ENCODE assay signal across 20 cellular contexts in genomic region chr20:17950670-17951069, GRCh38. TPM values are rescaled to one million over a fixed set of nuclear protein-coding genes. Genes with fewer than 3 reads are reported as not detected.
DNase-seq lines count a peak whose midpoint lies in the region; ATAC-seq, FAIRE-seq and TF ChIP-seq lines count a peak whose summit lies in the region.
"Had no signal": no experiment of that assay in that cellular context is flagged by ENCODE, and none has a peak within 500 bp of the region (broad histone marks: within the 10 kb centered on the region; RNA-seq: fewer than 3 reads in every experiment).

No MANE protein-coding gene starts in this region.

- ATAC-seq in activated CD8-positive, alpha-beta T cell treated with anti-CD3 and anti-CD28 coated beads for 36 hours, result no peak
- ATAC-seq in activated CD8-positive, alpha-beta T cell treated with anti-CD3 and anti-CD28 coated beads, Interleukin-2, amount 10 ng/mL, durations not matched to agents 7 days and 5 days, result no peak
- ATAC-seq in HepG2, result no peak
- no peak for ATAC-seq in right lobe of liver
- no peak for ATAC-seq in GM23338
- ATAC-seq: CD8-positive, alpha-beta T cell had no signal

- H3K27me3 Mint-ChIP-seq in activated CD8-positive, alpha-beta T cell treated with anti-CD3 and anti-CD28 coated beads for 36 hours, result no peaks in the 10 kb centered on the region
- no peaks in the 10 kb centered on the region for H3K27me3 Mint-ChIP-seq in activated CD8-positive, alpha-beta T cell treated with anti-CD3 and anti-CD28 coated beads, Interleukin-2, amount 10 ng/mL, durations not matched to agents 7 days and 5 days (ENCODE audit: low read depth)
- H3K27me3 Mint-ChIP-seq in GM23338 (ENCODE audit: insufficient read depth, low read depth, poor library complexity), result no peaks in the 10 kb centered on the region

- H3K27me3 ChIP-seq in HepG2 (ENCODE audit: control insufficient read depth in 1 of 2, insufficient read depth in 2 of 2, low read length in 2 of 2), result no peaks in the 10 kb centered on the region
- H3K27me3 ChIP-seq in right lobe of liver, result no peaks in the 10 kb centered on the region
- no peaks in the 10 kb centered on the region for H3K27me3 ChIP-seq in GM23338 (ENCODE audit: insufficient read depth)
- no peaks in the 10 kb centered on the region for H3K27me3 ChIP-seq in thyroid gland
- H3K27me3 ChIP-seq: BLaER1 treated with 17β-estradiol and CSF1 and Interleukin-3, amounts not matched to agents 10 nM and 100 nM had no signal

- H3K27ac ChIP-seq in HepG2 (ENCODE audit: extremely low read length, insufficient read depth, low read length) (no peak overlapping the region), right lobe of liver (no peak overlapping the region), GM23338 (ENCODE audit: low read depth) (peak overlapping the region; percentile 57; the same call in 1 of the 2 replicates), thyroid gland (no peak overlapping the region)
- H3K27ac ChIP-seq: GM23248 had no signal

- TF ChIP-seq CTCF in activated CD8-positive, alpha-beta T cell treated with anti-CD3 and anti-CD28 coated beads for 36 hours (IDR thresholded peaks at IDR 0.05), result no peak
- TF ChIP-seq CTCF in HepG2 (CRISPR knock-in tag; IDR thresholded peaks at IDR 0.05) (no peak), right lobe of liver (IDR thresholded peaks at IDR 0.05) (no peak), GM23338 (conservative IDR thresholded peaks at IDR 0.05; ENCODE audit: low read depth in 2 of 2) (no peak), thyroid gland (IDR thresholded peaks at IDR 0.05) (no peak)

- H3K9ac ChIP-seq in HepG2 (ENCODE audit: insufficient read depth, low read depth, low read length), result no peak overlapping the region
- H3K9ac ChIP-seq: BLaER1 treated with 17β-estradiol and CSF1 and Interleukin-3, amounts not matched to agents 10 nM and 100 nM; GM23248 had no signal

- FAIRE-seq in HepG2 (lab: Jason Lieb, UNC), result no peak
- FAIRE-seq: G401.6, GM12891, GM18507, H54 had no signal

- H3K36me3 ChIP-seq in HepG2 (replicated peaks in 1 of 2; ENCODE audit: control insufficient read depth in 1 of 2, insufficient read depth in 2 of 2, low read length in 2 of 2) (peaks cover 68 to 99% of the 10 kb centered on the region in 2 experiments), right lobe of liver (peaks cover 0 to 97% (median 45%) of the 10 kb centered on the region in 4 donors), GM23338 (ENCODE audit: insufficient read depth) (peaks cover 98% of the 10 kb centered on the region), thyroid gland (peaks cover 74 to 81% of the 10 kb centered on the region in 2 donors)

- peak in 1 of 2 experiments; percentile 36; a peak in 1 of 4 replicates for TF ChIP-seq POLR2A in HepG2 (IDR thresholded peaks at IDR 0.05; ENCODE audit: insufficient read depth in 1 of 2, low read depth in 2 of 2, low read length in 2 of 2)
- no peak for TF ChIP-seq POLR2A in right lobe of liver (IDR thresholded peaks at IDR 0.05)
- TF ChIP-seq POLR2A in thyroid gland (IDR thresholded peaks at IDR 0.05), result no peak

- H3K9me3 ChIP-seq in HepG2 (ENCODE audit: low read length), result no peaks in the 10 kb centered on the region
- no peaks in the 10 kb centered on the region for H3K9me3 ChIP-seq in right lobe of liver
- H3K9me3 ChIP-seq in thyroid gland, result no peaks in the 10 kb centered on the region
- H3K9me3 ChIP-seq: BLaER1 treated with 17β-estradiol and CSF1 and Interleukin-3, amounts not matched to agents 10 nM and 100 nM had no signal

- H3K9me3 Mint-ChIP-seq in activated CD8-positive, alpha-beta T cell treated with anti-CD3 and anti-CD28 coated beads for 36 hours, result no peaks in the 10 kb centered on the region
- H3K9me3 Mint-ChIP-seq in activated CD8-positive, alpha-beta T cell treated with anti-CD3 and anti-CD28 coated beads, Interleukin-2, amount 10 ng/mL, durations not matched to agents 7 days and 5 days (ENCODE audit: insufficient read depth), result no peaks in the 10 kb centered on the region
- no peaks in the 10 kb centered on the region for H3K9me3 Mint-ChIP-seq in GM23338
- H3K9me3 Mint-ChIP-seq: CD8-positive, alpha-beta T cell had no signal

- TF ChIP-seq RAD21 in HepG2 (CRISPR knock-in tag; IDR thresholded peaks at IDR 0.05), result no peak

- H3F3A ChIP-seq in GM23338 (replicated peaks; ENCODE audit: low read depth), result peaks cover 56% of the 10 kb centered on the region

- WGBS in HepG2 (ENCODE audit: low lambda C conversion rate), result 97% methylated on average over 6 of the region's 6 CpGs
- 76% methylated on average over 6 of the region's 6 CpGs for WGBS in right lobe of liver (ENCODE audit: insufficient coverage, low coverage, low lambda C conversion rate, missing lambda C conversion rate)
- 85 to 91% methylated on average over 6 of the region's 6 CpGs for WGBS in thyroid gland, 2 donors

- no TSS peak for BruUV-seq in HepG2 (replicated peaks; lab: Mats Ljungman, UMichigan)

- peaks cover 9% of the 10 kb centered on the region for H3K4me1 Mint-ChIP-seq in activated CD8-positive, alpha-beta T cell treated with anti-CD3 and anti-CD28 coated beads for 36 hours (ENCODE audit: low read depth)
- peaks cover 19% of the 10 kb centered on the region for H3K4me1 Mint-ChIP-seq in activated CD8-positive, alpha-beta T cell treated with anti-CD3 and anti-CD28 coated beads, Interleukin-2, amount 10 ng/mL, durations not matched to agents 7 days and 5 days (ENCODE audit: low read depth)
- H3K4me1 Mint-ChIP-seq in GM23338, result no peaks in the 10 kb centered on the region

- POLR2A ChIA-PET in activated CD8-positive, alpha-beta T cell treated with anti-CD3 and anti-CD28 coated beads for 36 hours (lab: Charles Lee), result no interaction called here
- POLR2A ChIA-PET in activated CD8-positive, alpha-beta T cell treated with anti-CD3 and anti-CD28 coated beads, Interleukin-2, amount 10 ng/mL, durations not matched to agents 7 days and 5 days (lab: Charles Lee), result interaction anchor here (0.9 kb wide), 1 partner anchor 13 kb away, joined by 5 read pairs; no protein-coding TSS in a partner anchor
- POLR2A ChIA-PET in HepG2 (lab: Yijun Ruan, JAX), result no interaction called here

- peaks cover 34% of the 10 kb centered on the region for H3K4me1 ChIP-seq in HepG2 (ENCODE audit: insufficient read depth, low read length)
- H3K4me1 ChIP-seq in right lobe of liver, result peaks cover 0 to 8% (median 0%) of the 10 kb centered on the region in 4 donors
- no peaks in the 10 kb centered on the region for H3K4me1 ChIP-seq in GM23338 (ENCODE audit: insufficient read depth)
- peaks cover 16 to 22% of the 10 kb centered on the region in 2 donors for H3K4me1 ChIP-seq in thyroid gland

- no peak for DNase-seq in activated CD8-positive, alpha-beta T cell treated with anti-CD3 and anti-CD28 coated beads for 36 hours
- DNase-seq in activated CD8-positive, alpha-beta T cell treated with anti-CD3 and anti-CD28 coated beads, Interleukin-2, amount 10 ng/mL, durations not matched to agents 7 days and 5 days, result no peak
- DNase-seq in HepG2 (ENCODE audit: low spot score) (no peak), right lobe of liver (no peak), GM23338 (ENCODE audit: low spot score) (no peak), thyroid gland (no peak)
- DNase-seq in activated CD8-positive, alpha-beta memory T cell treated with anti-CD3 and anti-CD28 coated beads, Interleukin-2, amount 50 U/mL, for 4 hours, result no peak
- DNase-seq: 8988T; Calu3; CD8-positive, alpha-beta T cell; DMS 273 treated with DMSO at 0.1 percent for 48 hours; DMS53; DND-41; GM23248; HCEC 1CT had no signal

- no peak overlapping the region for H3K4me3 Mint-ChIP-seq in activated CD8-positive, alpha-beta T cell treated with anti-CD3 and anti-CD28 coated beads for 36 hours
- no peak overlapping the region for H3K4me3 Mint-ChIP-seq in activated CD8-positive, alpha-beta T cell treated with anti-CD3 and anti-CD28 coated beads, Interleukin-2, amount 10 ng/mL, durations not matched to agents 7 days and 5 days
- H3K4me3 Mint-ChIP-seq in GM23338, result no peak overlapping the region
- H3K4me3 Mint-ChIP-seq: CD8-positive, alpha-beta T cell had no signal

- H3K9me2 ChIP-seq in GM23338 (ENCODE audit: insufficient read depth), result no peaks in the 10 kb centered on the region

- no peak overlapping the region for H2AFZ ChIP-seq in HepG2 (ENCODE audit: low read length)
- no peak overlapping the region for H2AFZ ChIP-seq in GM23338
- H2AFZ ChIP-seq: GM23248 had no signal

- H3K4me3 ChIP-seq in HepG2 (replicated peaks in 1 of 3; ENCODE audit: insufficient read depth in 1 of 3, low read depth in 2 of 3, low read length in 3 of 3) (no peak overlapping the region), right lobe of liver (no peak overlapping the region), GM23338 (no peak overlapping the region), thyroid gland (replicated peaks in 1 of 3) (no peak overlapping the region)
- H3K4me3 ChIP-seq: BLaER1 treated with 17β-estradiol and CSF1 and Interleukin-3, amounts not matched to agents 10 nM and 100 nM; GM23248 had no signal

- in situ Hi-C loops in HepG2 (cut with HindIII; ENCODE audit: extremely low pct_ligation_motif_present, low pct_unique_long_range_greater_than_20kb), result no loop called here

- H3K4me2 ChIP-seq in HepG2 (ENCODE audit: low read depth, low read length) (no peak overlapping the region), GM23338 (no peak overlapping the region)

- CTCF ChIA-PET in activated CD8-positive, alpha-beta T cell treated with anti-CD3 and anti-CD28 coated beads for 36 hours (lab: Charles Lee), result interaction anchor here (1.2 to 6.5 kb wide), 3 partner anchors 10 to 15 kb away, joined by 3 to 35 read pairs (median 3); no protein-coding TSS in a partner anchor
- CTCF ChIA-PET in activated CD8-positive, alpha-beta T cell treated with anti-CD3 and anti-CD28 coated beads, Interleukin-2, amount 10 ng/mL, durations not matched to agents 7 days and 5 days (lab: Charles Lee), result no interaction called here
- CTCF ChIA-PET in HepG2 (lab: Yijun Ruan, JAX; ENCODE audit: low intra/inter-chr PET ratio, low total read pairs), result no interaction called here

- H3K36me3 Mint-ChIP-seq in activated CD8-positive, alpha-beta T cell treated with anti-CD3 and anti-CD28 coated beads for 36 hours (ENCODE audit: low read depth), result peaks cover 92% of the 10 kb centered on the region
- H3K36me3 Mint-ChIP-seq in activated CD8-positive, alpha-beta T cell treated with anti-CD3 and anti-CD28 coated beads, Interleukin-2, amount 10 ng/mL, durations not matched to agents 7 days and 5 days (ENCODE audit: low read depth), result peaks cover 94% of the 10 kb centered on the region
- H3K36me3 Mint-ChIP-seq in GM23338 (ENCODE audit: low read depth), result peaks cover 100% of the 10 kb centered on the region

- intact Hi-C loops in activated CD8-positive, alpha-beta T cell treated with anti-CD3 and anti-CD28 coated beads for 36 hours (cut with micrococcal nuclease), result no loop called here
- intact Hi-C loops in HepG2 (cut with micrococcal nuclease; ENCODE audit: unreplicated experiment) (no loop called here), right lobe of liver (cut with DNase I) (no loop called here), thyroid gland (cut with DNase I) (no loop called here)

- H3K27ac Mint-ChIP-seq in activated CD8-positive, alpha-beta T cell treated with anti-CD3 and anti-CD28 coated beads for 36 hours, result peak overlapping the region; percentile 25
- no peak overlapping the region for H3K27ac Mint-ChIP-seq in activated CD8-positive, alpha-beta T cell treated with anti-CD3 and anti-CD28 coated beads, Interleukin-2, amount 10 ng/mL, durations not matched to agents 7 days and 5 days
- H3K27ac Mint-ChIP-seq in GM23338, result no peak overlapping the region
- H3K27ac Mint-ChIP-seq: CD8-positive, alpha-beta T cell had no signal

- H3K79me2 ChIP-seq in HepG2 (ENCODE audit: insufficient read depth, low read length) (peaks cover 84% of the 10 kb centered on the region), GM23338 (replicated peaks; ENCODE audit: insufficient read depth) (peaks cover 98% of the 10 kb centered on the region)

- H4K20me1 ChIP-seq in HepG2 (ENCODE audit: insufficient read depth, low read length), result peaks cover 41% of the 10 kb centered on the region
- H4K20me1 ChIP-seq in GM23338 (replicated peaks; ENCODE audit: insufficient read depth), result peaks cover 78% of the 10 kb centered on the region

- TF ChIP-seq EP300 in HepG2 (IDR thresholded peaks at IDR 0.05; ENCODE audit: low read depth in 2 of 2, low read length in 2 of 2) (no peak), HepG2 (CRISPR knock-in tag; IDR thresholded peaks at IDR 0.05; ENCODE audit: borderline replicate concordance) (no peak)

RNA-seq across cellular contexts. Expression of gene SNX5, which starts 17.9 kb away (rescaled TPM):
- total RNA-seq in activated CD8-positive, alpha-beta T cell treated with anti-CD3 and anti-CD28 coated beads for 36 hours, result 100 to 1,000 TPM; 222 to 249 TPM
- 100 to 1,000 TPM; 168 to 177 TPM for total RNA-seq in activated CD8-positive, alpha-beta T cell treated with anti-CD3 and anti-CD28 coated beads, Interleukin-2, amount 10 ng/mL, durations not matched to agents 7 days and 5 days
- 1,040 and 1,306 TPM in 2 replicates for total RNA-seq in HepG2 (2016; rRNA removed; fragmentation: Illumina TruSeq; extraction: Trizol)
- 667 and 747 TPM in 2 replicates for total RNA-seq in HepG2 (2016; cell fraction: cytosol; rRNA removed; fragmentation: Illumina TruSeq; extraction: Trizol; ENCODE audit: low read depth)
- 1,050 and 1,299 TPM in 2 replicates for total RNA-seq in HepG2 (2016; cell fraction: insoluble cytoplasmic fraction; rRNA removed; fragmentation: Illumina TruSeq; extraction: Trizol)
- 1,275 and 1,485 TPM in 2 replicates for total RNA-seq in HepG2 (2016; cell fraction: membrane; rRNA removed; fragmentation: Illumina TruSeq; extraction: Trizol)
- 908 and 989 TPM in 2 replicates for total RNA-seq in HepG2 (2016; cell fraction: nucleus; rRNA removed; fragmentation: Illumina TruSeq; extraction: Trizol)
- polyA plus RNA-seq in HepG2 (2011; rRNA removed), result 448 and 664 TPM in 2 replicates
- polyA plus RNA-seq in HepG2 (2011; cell fraction: cytosol; rRNA removed), result 385 and 413 TPM in 2 replicates
- 462 and 532 TPM in 2 replicates for polyA plus RNA-seq in HepG2 (2011; cell fraction: nucleus; rRNA removed)
- polyA plus RNA-seq in HepG2 (2012), result 554 and 823 TPM in 2 replicates
- polyA plus RNA-seq in HepG2 (2016; cell fraction: cytosol; fragmentation: Illumina TruSeq; extraction: Trizol; ENCODE audit: low read depth), result 567 and 609 TPM in 2 replicates
- 1,268 and 1,299 TPM in 2 replicates for polyA plus RNA-seq in HepG2 (2016; cell fraction: insoluble cytoplasmic fraction; fragmentation: Illumina TruSeq; extraction: Trizol; ENCODE audit: low read depth)
- polyA plus RNA-seq in HepG2 (2016; cell fraction: membrane; fragmentation: Illumina TruSeq; extraction: Trizol; ENCODE audit: low read depth), result 1,062 and 1,196 TPM in 2 replicates
- polyA plus RNA-seq in HepG2 (2016; cell fraction: nucleus; fragmentation: Illumina TruSeq; extraction: Trizol; ENCODE audit: insufficient read depth, low read depth), result 1,466 and 1,524 TPM in 2 replicates
- 79.2 and 575 TPM in 2 replicates for polyA minus RNA-seq in HepG2 (2011; rRNA and poly(A)+ RNA removed; ENCODE audit: low replicate concordance)
- polyA minus RNA-seq in HepG2 (2011; cell fraction: cytosol; rRNA and poly(A)+ RNA removed), result 326 and 349 TPM in 2 replicates
- polyA minus RNA-seq in HepG2 (2011; cell fraction: nucleus; rRNA and poly(A)+ RNA removed), result 855 and 898 TPM in 2 replicates
- total RNA-seq in right lobe of liver, result 10 to 100 TPM; 32.6 to 74.5 (median 46.0) TPM
- total RNA-seq in GM23338 (2014; rRNA removed; shearing (Covaris generic)), result 269 and 287 TPM in 2 replicates
- polyA plus RNA-seq in GM23338 (2016; fragmentation: Nextera tagmentation; extraction: Ambion mirVana), result 154 and 167 TPM in 2 replicates
- total RNA-seq in thyroid gland, result 100 to 1,000 TPM; 247 to 346 (median 270) TPM

RNA-seq across cellular contexts. Expression of gene MGME1, which starts 18.1 kb away (rescaled TPM):
- total RNA-seq in activated CD8-positive, alpha-beta T cell treated with anti-CD3 and anti-CD28 coated beads for 36 hours, result 10 to 100 TPM; 28.2 to 30.5 TPM
- 10 to 100 TPM; 39.4 to 46.9 TPM for total RNA-seq in activated CD8-positive, alpha-beta T cell treated with anti-CD3 and anti-CD28 coated beads, Interleukin-2, amount 10 ng/mL, durations not matched to agents 7 days and 5 days
- 66.6 and 79.5 TPM in 2 replicates for total RNA-seq in HepG2 (2016; rRNA removed; fragmentation: Illumina TruSeq; extraction: Trizol)
- 15.1 and 18.2 TPM in 2 replicates for total RNA-seq in HepG2 (2016; cell fraction: cytosol; rRNA removed; fragmentation: Illumina TruSeq; extraction: Trizol; ENCODE audit: low read depth)
- 62.8 and 78.1 TPM in 2 replicates for total RNA-seq in HepG2 (2016; cell fraction: insoluble cytoplasmic fraction; rRNA removed; fragmentation: Illumina TruSeq; extraction: Trizol)
- total RNA-seq in HepG2 (2016; cell fraction: membrane; rRNA removed; fragmentation: Illumina TruSeq; extraction: Trizol), result 41.7 and 44.4 TPM in 2 replicates
- total RNA-seq in HepG2 (2016; cell fraction: nucleus; rRNA removed; fragmentation: Illumina TruSeq; extraction: Trizol), result 67.8 and 71.1 TPM in 2 replicates
- 24.8 and 36.7 TPM in 2 replicates for polyA plus RNA-seq in HepG2 (2011; rRNA removed)
- 17.2 and 20.9 TPM in 2 replicates for polyA plus RNA-seq in HepG2 (2011; cell fraction: cytosol; rRNA removed)
- polyA plus RNA-seq in HepG2 (2011; cell fraction: nucleus; rRNA removed), result 18.4 and 19.3 TPM in 2 replicates
- 31.5 and 47.5 TPM in 2 replicates for polyA plus RNA-seq in HepG2 (2012)
- 14.4 and 14.8 TPM in 2 replicates for polyA plus RNA-seq in HepG2 (2016; cell fraction: cytosol; fragmentation: Illumina TruSeq; extraction: Trizol; ENCODE audit: low read depth)
- 84.4 and 86.8 TPM in 2 replicates for polyA plus RNA-seq in HepG2 (2016; cell fraction: insoluble cytoplasmic fraction; fragmentation: Illumina TruSeq; extraction: Trizol; ENCODE audit: low read depth)
- polyA plus RNA-seq in HepG2 (2016; cell fraction: membrane; fragmentation: Illumina TruSeq; extraction: Trizol; ENCODE audit: low read depth), result 29.4 and 31.2 TPM in 2 replicates
- 117 TPM in 2 replicates for polyA plus RNA-seq in HepG2 (2016; cell fraction: nucleus; fragmentation: Illumina TruSeq; extraction: Trizol; ENCODE audit: insufficient read depth, low read depth)
- polyA minus RNA-seq in HepG2 (2011; rRNA and poly(A)+ RNA removed; ENCODE audit: low replicate concordance), result 14.2 and 14.9 TPM in 2 replicates
- 30.8 and 31.4 TPM in 2 replicates for polyA minus RNA-seq in HepG2 (2011; cell fraction: cytosol; rRNA and poly(A)+ RNA removed)
- polyA minus RNA-seq in HepG2 (2011; cell fraction: nucleus; rRNA and poly(A)+ RNA removed), result 48.9 and 53.8 TPM in 2 replicates
- 1 to 10 TPM; 6.0 to 8.4 (median 7.5) TPM for total RNA-seq in right lobe of liver
- 41.5 and 43.1 TPM in 2 replicates for total RNA-seq in GM23338 (2014; rRNA removed; shearing (Covaris generic))
- polyA plus RNA-seq in GM23338 (2016; fragmentation: Nextera tagmentation; extraction: Ambion mirVana), result 55.2 and 56.9 TPM in 2 replicates
- total RNA-seq in thyroid gland, result 10 to 100 TPM; 14.6 to 24.2 (median 16.8) TPM
